In the genomic region with DNA sequence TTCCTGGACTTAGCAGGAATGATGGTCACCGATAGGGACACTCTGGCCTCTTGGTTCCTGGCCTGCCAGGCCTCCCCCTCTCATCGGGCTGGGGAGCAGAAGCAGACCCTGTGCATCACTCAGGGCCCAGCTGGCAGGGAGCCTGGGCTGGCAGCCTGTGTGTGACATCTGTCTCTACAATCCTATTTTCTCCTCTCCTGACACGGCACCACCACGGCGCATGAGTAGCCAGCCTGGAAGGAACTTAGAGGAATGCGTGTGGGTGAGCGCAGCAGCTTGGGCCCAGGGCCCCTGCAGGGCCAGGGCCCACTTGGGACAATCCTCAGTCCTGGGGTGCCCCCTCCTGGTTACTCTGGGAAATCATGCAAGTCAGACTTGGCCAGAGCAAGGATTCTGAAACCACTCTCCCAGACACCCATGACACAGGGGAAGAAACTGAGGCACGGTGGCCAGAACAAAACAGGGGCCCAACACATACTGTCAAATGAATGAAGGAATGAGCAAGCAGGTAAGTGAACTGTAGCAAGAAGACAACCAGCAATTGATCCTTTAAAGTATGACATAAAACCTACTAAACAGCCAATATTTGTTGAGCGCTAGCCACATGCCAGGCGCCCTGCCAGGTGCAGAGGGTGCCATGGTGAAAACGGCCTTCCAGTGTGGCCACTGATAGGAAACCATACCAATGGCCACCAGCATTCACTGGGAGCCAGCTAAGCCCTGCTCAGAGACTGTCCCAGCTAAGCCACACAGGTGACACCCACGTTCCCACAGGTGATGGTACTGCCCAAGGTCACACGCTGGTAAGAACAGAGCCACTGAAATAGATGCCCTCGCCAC, we compare ENCODE assay signal across 1 cellular context.
TF ChIP-seq lines count a peak whose summit lies in the region.

No MANE protein-coding gene starts in this region.

TF ChIP-seq in HCT116, 20 proteins besides CTCF, POLR2A, EP300 and RAD21:
- no peak for TF ChIP-seq EGR1 (IDR thresholded peaks at IDR 0.05; ENCODE audit: low read depth)
- TF ChIP-seq, protein P1, sequence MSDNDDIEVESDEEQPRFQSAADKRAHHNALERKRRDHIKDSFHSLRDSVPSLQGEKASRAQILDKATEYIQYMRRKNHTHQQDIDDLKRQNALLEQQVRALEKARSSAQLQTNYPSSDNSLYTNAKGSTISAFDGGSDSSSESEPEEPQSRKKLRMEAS (IDR thresholded peaks at IDR 0.05) = no peak
- TF ChIP-seq ZBTB33 (IDR thresholded peaks at IDR 0.05; ENCODE audit: extremely low read depth, insufficient replicate concordance, low read length) = no peak
- TF ChIP-seq POLR2AphosphoS5 (IDR thresholded peaks at IDR 0.05; ENCODE audit: low read depth, low read length) = no peak
- no peak for TF ChIP-seq EZH2 (IDR thresholded peaks at IDR 0.05)
- no peak for TF ChIP-seq YY1 (IDR thresholded peaks at IDR 0.05; ENCODE audit: extremely low read depth, insufficient replicate concordance, low read depth, low read length)
- TF ChIP-seq, protein P2, sequence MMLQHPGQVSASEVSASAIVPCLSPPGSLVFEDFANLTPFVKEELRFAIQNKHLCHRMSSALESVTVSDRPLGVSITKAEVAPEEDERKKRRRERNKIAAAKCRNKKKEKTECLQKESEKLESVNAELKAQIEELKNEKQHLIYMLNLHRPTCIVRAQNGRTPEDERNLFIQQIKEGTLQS (IDR thresholded peaks at IDR 0.05) = no peak
- no peak for TF ChIP-seq ZFX (IDR thresholded peaks at IDR 0.05)
- TF ChIP-seq CEBPB (IDR thresholded peaks at IDR 0.05; ENCODE audit: low read depth) = no peak
- TF ChIP-seq ZNF274 (IDR thresholded peaks at IDR 0.05; ENCODE audit: low read depth, low read length) = no peak
- TF ChIP-seq SP1 (IDR thresholded peaks at IDR 0.05; ENCODE audit: low read depth) = no peak
- no peak for TF ChIP-seq SRF (IDR thresholded peaks at IDR 0.05; ENCODE audit: low read depth)
- TF ChIP-seq FOSL1 (IDR thresholded peaks at IDR 0.05; ENCODE audit: low read depth) = no peak
- TF ChIP-seq ELF1 (IDR thresholded peaks at IDR 0.05; ENCODE audit: borderline replicate concordance, low read depth) = no peak
- TF ChIP-seq JUND (IDR thresholded peaks at IDR 0.05) = no peak
- TF ChIP-seq CBX3 (IDR thresholded peaks at IDR 0.05; ENCODE audit: low read depth) = no peak
